34 cellular contexts compared by ENCODE assay signal in the genomic region with DNA sequence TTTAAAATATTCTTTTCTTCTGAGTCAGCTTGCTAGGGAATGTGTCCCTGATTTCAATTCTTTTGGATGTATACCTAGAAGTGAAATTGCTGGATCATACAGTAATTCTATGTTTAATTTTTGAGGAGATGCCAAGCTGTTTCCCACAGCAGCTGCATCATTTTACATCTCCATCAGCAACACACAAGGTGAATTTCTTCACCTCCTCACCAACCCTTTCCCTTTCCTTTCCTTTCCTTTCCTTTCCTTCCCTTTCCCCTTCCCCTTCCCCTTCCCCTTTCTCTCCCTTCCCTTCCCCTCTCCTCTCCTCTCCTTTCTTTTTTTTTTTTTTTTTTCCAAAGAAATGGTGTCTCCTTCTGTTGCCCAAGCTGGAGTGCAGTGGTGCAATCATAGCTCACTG.
"Had no signal": no experiment of that assay in that cellular context is flagged by ENCODE, and none has a peak within 500 bp of the region (broad histone marks: within the 10 kb centered on the region; RNA-seq: fewer than 3 reads in every experiment).

No MANE protein-coding gene starts in this region.

- H3K9ac ChIP-seq: KMS-11 had no signal

- H3K27ac ChIP-seq: KMS-11 had no signal

- H3K36me3 ChIP-seq: MG63 had no signal

- DNase-seq: Karpas-422, Kasumi-1, MG63, MM.1S, MV-4-11, NCI-H1048, NCI-H1092, NCI-H1092 treated with DMSO at 0.1 percent for 48 hours, NCI-H1105, NCI-H1105 treated with DMSO at 0.1 percent for 48 hours, NCI-H1417, NCI-H1417 treated with DMSO at 0.1 percent for 48 hours, NCI-H1436, NCI-H1436 treated with DMSO at 0.1 percent for 48 hours, NCI-H146, NCI-H1694, NCI-H1694 treated with DMSO at 0.1 percent for 48 hours, NCI-H187, NCI-H187 treated with DMSO at 0.1 percent for 48 hours, NCI-H1930, NCI-H2029, NCI-H2029 treated with DMSO at 0.1 percent for 48 hours, NCI-H2081, NCI-H2081 treated with DMSO at 0.1 percent for 48 hours, NCI-H2107, NCI-H2171, NCI-H2171 treated with DMSO at 0.1 percent for 48 hours, NCI-H2227 treated with DMSO at 0.1 percent for 48 hours, NCI-H226, NCI-H345, NCI-H446, NCI-H446 treated with DMSO at 0.1 percent for 48 hours, NCI-H510A had no signal

- H3K4me3 ChIP-seq: MG63 had no signal

- H3K27me3 ChIP-seq: MG63 had no signal

- H3K4me2 ChIP-seq: KMS-11 had no signal
